In genomic region chr7:27641576-27642230, GRCh38 we compare ENCODE assay signal across 9 cellular contexts. TPM values are rescaled to one million over a fixed set of nuclear protein-coding genes. Genes with fewer than 3 reads are reported as not detected.
DNase-seq lines count a peak whose midpoint lies in the region; ATAC-seq, FAIRE-seq and TF ChIP-seq lines count a peak whose summit lies in the region.
"Had no signal": no experiment of that assay in that cellular context is flagged by ENCODE, and none has a peak within 500 bp of the region (broad histone marks: within the 10 kb centered on the region; RNA-seq: fewer than 3 reads in every experiment).

No MANE protein-coding gene starts in this region.

- H3K27me3 ChIP-seq in K562 (ENCODE audit: control insufficient read depth in 2 of 2, insufficient read depth in 2 of 2, low read length in 2 of 2) = no peaks in the 10 kb centered on the region

- ATAC-seq in HG02943 (IDR thresholded peaks at IDR 0.05; ENCODE audit: low read depth, unreplicated experiment) (peak; percentile 90), K562 (no peak), HG03108 (IDR thresholded peaks at IDR 0.05; ENCODE audit: unreplicated experiment) (no peak), GM18517 (IDR thresholded peaks at IDR 0.05; ENCODE audit: unreplicated experiment) (no peak)

- in situ Hi-C loops in K562 (cut with MboI) = no loop called here

- no peak overlapping the region for H3K9ac ChIP-seq in K562 (ENCODE audit: insufficient read depth in 1 of 2, low read depth in 2 of 2, low read length in 2 of 2)

- H3K36me3 ChIP-seq in K562 (ENCODE audit: control insufficient read depth, insufficient read depth, low read length) = peaks cover 19% of the 10 kb centered on the region

- peak; percentile 33 for DNase-seq in GM18507 (ENCODE audit: extremely low spot score, insufficient read length, low read depth)
- DNase-seq in K562 (ENCODE audit: extremely low read depth in 1 of 4, low spot score in 3 of 4) = no peak
- DNase-seq in myocyte (ENCODE audit: low read depth) = peak; percentile 43
- DNase-seq in DMS114 treated with DMSO at 0.1 percent for 48 hours (lab: John Stamatoyannopoulos, UW; ENCODE audit: unreplicated experiment) = no peak
- DNase-seq in stimulated activated CD4-positive, alpha-beta T cell treated with anti-CD3 and anti-CD28 coated beads, Interleukin-4, amount 100 ng/mL, for 24 hours = no peak
- DNase-seq: NCI-H524 treated with DMSO at 0.1 percent for 48 hours had no signal

- BruUV-seq in K562 (replicated peaks; lab: Mats Ljungman, UMichigan) = TSS peak; percentile 6

- FAIRE-seq in GM18507 (lab: Jason Lieb, UNC) = peak; percentile 83
- no peak for FAIRE-seq in K562 (lab: Jason Lieb, UNC)

- H3K9me1 ChIP-seq in K562 (ENCODE audit: control insufficient read depth, insufficient read depth, low read length) = no peaks in the 10 kb centered on the region

- H3K79me2 ChIP-seq in K562 (ENCODE audit: control insufficient read depth, insufficient read depth, low read length) = no peaks in the 10 kb centered on the region

- no peaks in the 10 kb centered on the region for H4K20me1 ChIP-seq in K562 (replicated peaks; ENCODE audit: control insufficient read depth, insufficient read depth, low read length)

- H3K9me3 ChIP-seq in K562 (replicated peaks; ENCODE audit: control insufficient read depth, insufficient read depth, low read depth, low read length) = no peaks in the 10 kb centered on the region

- H3K4me1 ChIP-seq in K562 (replicated peaks in 1 of 2; ENCODE audit: control insufficient read depth in 2 of 2, insufficient read depth in 2 of 2, low read length in 2 of 2) = no peaks in the 10 kb centered on the region

- CTCF ChIA-PET in K562 (lab: Yijun Ruan, JAX; ENCODE audit: low intra/inter-chr PET ratio) = interaction anchor here (0.7 kb wide), 1 partner anchor 63 kb away, joined by 3 read pairs; no protein-coding TSS in a partner anchor

- H2AFZ ChIP-seq in K562 (ENCODE audit: low read depth, low read length) = no peak overlapping the region

- no peak overlapping the region for H3K27ac ChIP-seq in K562 (ENCODE audit: extremely low read depth, low read depth, low read length)

- no peak for TF ChIP-seq RAD21 in K562 (CRISPR knock-in tag; conservative IDR thresholded peaks at IDR 0.05 in 1 of 2, IDR thresholded peaks at IDR 0.05 in 1 of 2)

- H3K4me2 ChIP-seq in K562 (ENCODE audit: insufficient read depth, low read length) = no peak overlapping the region

- TF ChIP-seq EP300 in K562 (IDR thresholded peaks at IDR 0.05; ENCODE audit: low read length) = no peak

- no peak for TF ChIP-seq POLR2A in K562 (conservative IDR thresholded peaks at IDR 0.05)

- H3K4me3 ChIP-seq in K562 = no peak overlapping the region

- intact Hi-C loops in K562 (cut with micrococcal nuclease) = no loop called here

- 77% methylated on average over 4 of the region's 4 CpGs for WGBS in K562 (ENCODE audit: insufficient coverage, low coverage, missing lambda C conversion rate)

- POLR2A ChIA-PET in K562 (lab: Yijun Ruan, JAX) = no interaction called here

- no peak for TF ChIP-seq CTCF in K562 (IDR thresholded peaks at IDR 0.05 in 2 of 3, conservative IDR thresholded peaks at IDR 0.05 in 1 of 3; ENCODE audit: insufficient read depth in 2 of 3, low read depth in 1 of 3, low read length in 3 of 3)

TF ChIP-seq in K562, 482 proteins besides CTCF, POLR2A, EP300 and RAD21:
- TF ChIP-seq HMGXB4 (CRISPR knock-in tag; IDR thresholded peaks at IDR 0.05) (no peak), SREBF1 (IDR thresholded peaks at IDR 0.05; ENCODE audit: borderline replicate concordance, low read depth, low read length) (no peak), ZNF134 (CRISPR knock-in tag; conservative IDR thresholded peaks at IDR 0.05) (no peak), MEIS2 (IDR thresholded peaks at IDR 0.05; ENCODE audit: partially characterized antibody) (peak; percentile 34), RBFOX2 (IDR thresholded peaks at IDR 0.05; ENCODE audit: low read depth, low read length) (no peak), E2F4 (CRISPR knock-in tag; IDR thresholded peaks at IDR 0.05; ENCODE audit: low read depth) (no peak), NR2C1 (IDR thresholded peaks at IDR 0.05) (no peak), NR2C1 (tag; IDR thresholded peaks at IDR 0.05) (no peak), RB1 (IDR thresholded peaks at IDR 0.05; ENCODE audit: low read depth) (no peak)
- TF ChIP-seq, protein P1, sequence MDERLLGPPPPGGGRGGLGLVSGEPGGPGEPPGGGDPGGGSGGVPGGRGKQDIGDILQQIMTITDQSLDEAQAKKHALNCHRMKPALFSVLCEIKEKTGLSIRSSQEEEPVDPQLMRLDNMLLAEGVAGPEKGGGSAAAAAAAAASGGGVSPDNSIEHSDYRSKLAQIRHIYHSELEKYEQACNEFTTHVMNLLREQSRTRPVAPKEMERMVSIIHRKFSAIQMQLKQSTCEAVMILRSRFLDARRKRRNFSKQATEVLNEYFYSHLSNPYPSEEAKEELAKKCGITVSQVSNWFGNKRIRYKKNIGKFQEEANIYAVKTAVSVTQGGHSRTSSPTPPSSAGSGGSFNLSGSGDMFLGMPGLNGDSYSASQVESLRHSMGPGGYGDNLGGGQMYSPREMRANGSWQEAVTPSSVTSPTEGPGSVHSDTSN (CRISPR knock-in tag; IDR thresholded peaks at IDR 0.05; ENCODE audit: low read depth) = no peak
- TF ChIP-seq, protein P1 (tag; conservative IDR thresholded peaks at IDR 0.05; ENCODE audit: low read depth) = 0 out of 2 replicates have a peak, but pooled peaks have one; percentile 44
- TF ChIP-seq, protein P2, sequence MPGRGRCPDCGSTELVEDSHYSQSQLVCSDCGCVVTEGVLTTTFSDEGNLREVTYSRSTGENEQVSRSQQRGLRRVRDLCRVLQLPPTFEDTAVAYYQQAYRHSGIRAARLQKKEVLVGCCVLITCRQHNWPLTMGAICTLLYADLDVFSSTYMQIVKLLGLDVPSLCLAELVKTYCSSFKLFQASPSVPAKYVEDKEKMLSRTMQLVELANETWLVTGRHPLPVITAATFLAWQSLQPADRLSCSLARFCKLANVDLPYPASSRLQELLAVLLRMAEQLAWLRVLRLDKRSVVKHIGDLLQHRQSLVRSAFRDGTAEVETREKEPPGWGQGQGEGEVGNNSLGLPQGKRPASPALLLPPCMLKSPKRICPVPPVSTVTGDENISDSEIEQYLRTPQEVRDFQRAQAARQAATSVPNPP (IDR thresholded peaks at IDR 0.05; ENCODE audit: borderline replicate concordance, insufficient read depth, insufficient read length) = no peak

RNA-seq across cellular contexts. Expression of gene HIBADH, which starts 21.0 kb away (rescaled TPM):
- 13.1 and 31.6 TPM in 2 replicates for total RNA-seq in K562 (2011; cell fraction: chromatin; rRNA removed; ENCODE audit: low replicate concordance)
- 6.7 and 8.3 TPM in 2 replicates for total RNA-seq in K562 (2011; cell fraction: nucleolus; rRNA removed)
- total RNA-seq in K562 (2011; cell fraction: nucleoplasm; rRNA removed) = 16.2 and 18.0 TPM in 2 replicates
- total RNA-seq in K562 (2014; rRNA removed) (38.0 and 40.2 TPM in 2 replicates), K562 (2014; rRNA removed; fragmentation: Illumina TruSeq; extraction: Trizol) (36.9 and 41.2 TPM in 2 replicates), K562 (2015; rRNA removed; fragmentation: Illumina TruSeq; extraction: Trizol) (35.4 and 36.0 TPM in 2 replicates), K562 (2021) (28.9 and 29.4 TPM in 2 replicates), myocyte (90.2 and 92.0 TPM in 2 replicates)
- polyA plus RNA-seq in K562 (2011; rRNA removed) (57.8 and 67.8 TPM in 2 replicates), K562 (2014; fragmentation: Illumina TruSeq; extraction: Trizol) (38.5 and 51.0 TPM in 2 replicates), K562 (2014; fragmentation: Nextera tagmentation; extraction: Ambion mirVana) (10 to 100 TPM; 10.7 to 13.9 TPM), K562 (2014; rRNA removed) (45.3 and 46.7 TPM in 2 replicates)
- 26.6 and 49.6 TPM in 2 replicates for polyA plus RNA-seq in K562 (2011; cell fraction: cytosol; rRNA removed)
- polyA plus RNA-seq in K562 (2011; cell fraction: nucleus; rRNA removed) = 14.5 and 23.0 TPM in 2 replicates
- 29.4 and 32.4 TPM in 2 replicates for polyA plus RNA-seq in K562 (2012)
- polyA minus RNA-seq in K562 (2011; rRNA and poly(A)+ RNA removed) = 32.3 and 38.1 TPM in 2 replicates
- polyA minus RNA-seq in K562 (2011; cell fraction: cytosol; rRNA and poly(A)+ RNA removed) = 14.6 and 14.9 TPM in 2 replicates
- 11.2 and 16.2 TPM in 2 replicates for polyA minus RNA-seq in K562 (2011; cell fraction: nucleus; rRNA and poly(A)+ RNA removed)
- polyA plus RNA-seq in myocyte (2012) = 74.2 TPM

Comparison
In these comparisons a context has a peak if more than half of its experiments do, and no peak if none do; other contexts are left out.
1. DNase-seq: peak in GM18507 (single experiment) and myocyte (single experiment); none in K562 (0 of 4), DMS114 treated with DMSO at 0.1 percent for 48 hours (single experiment) and stimulated activated CD4-positive, alpha-beta T cell treated with anti-CD3 and anti-CD28 coated beads, Interleukin-4, amount 100 ng/mL, for 24 hours (single experiment).